ENCODE assay signal across 21 cellular contexts in the genomic region with DNA sequence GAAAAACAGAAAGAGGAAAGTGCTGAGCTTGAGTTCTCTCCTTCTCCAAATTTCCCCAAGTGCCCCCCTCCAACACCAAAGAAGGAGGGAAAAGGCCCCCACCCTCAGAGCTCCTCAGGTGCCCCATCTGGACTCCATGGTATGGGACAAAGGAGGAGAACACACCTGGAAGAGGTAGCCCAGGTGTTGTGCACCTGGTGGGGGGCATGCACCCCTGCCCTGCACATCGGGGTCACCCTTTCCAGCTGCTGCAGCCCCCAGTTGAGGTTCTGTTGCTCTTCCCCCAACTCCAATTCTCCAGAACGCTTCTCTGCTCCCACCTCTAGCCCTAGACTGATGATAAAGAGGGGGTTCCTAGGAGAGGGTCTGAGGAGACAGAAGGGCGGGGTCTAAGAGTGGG. TPM values are rescaled to one million over a fixed set of nuclear protein-coding genes. Genes with fewer than 3 reads are reported as not detected.
DNase-seq lines count a peak whose midpoint lies in the region; ATAC-seq and TF ChIP-seq lines count a peak whose summit lies in the region.
"Had no signal": no experiment of that assay in that cellular context is flagged by ENCODE, and none has a peak within 500 bp of the region (broad histone marks: within the 10 kb centered on the region; RNA-seq: fewer than 3 reads in every experiment).

No MANE protein-coding gene starts in this region.

- TF ChIP-seq EP300 in sigmoid colon (IDR thresholded peaks at IDR 0.05) = no peak

- no peak overlapping the region for H2AFZ ChIP-seq in hepatocyte
- H2AFZ ChIP-seq: parathyroid adenoma had no signal

- no peaks in the 10 kb centered on the region for H3K4me1 ChIP-seq in breast epithelium
- H3K4me1 ChIP-seq in hepatocyte (ENCODE audit: insufficient read depth) = peaks cover 48% of the 10 kb centered on the region
- H3K4me1 ChIP-seq in sigmoid colon = peaks cover 0 to 81% (median 76%) of the 10 kb centered on the region in 4 donors
- H3K4me1 ChIP-seq: parathyroid adenoma had no signal

- 96% methylated on average over 3 of the region's 3 CpGs for WGBS in hepatocyte (ENCODE audit: low lambda C conversion rate, missing lambda C conversion rate)
- WGBS in sigmoid colon, 2 donors = 71 to 81% methylated on average over 3 of the region's 3 CpGs

- peaks cover 10% of the 10 kb centered on the region for H3K4me1 Mint-ChIP-seq in MCF 10A (ENCODE audit: insufficient read depth, unreplicated experiment)
- peaks cover 20% of the 10 kb centered on the region for H3K4me1 Mint-ChIP-seq in stimulated activated memory B cell treated with anti-CD40 and anti-IgM and Interleukin-4, amounts not matched to agents 10 μg/mL and 1 μg/mL and 100 μg/mL, for 72 hours

- CTCF ChIA-PET in MCF 10A (lab: Yijun Ruan, JAX) = interaction anchor here (0.5 to 2.5 kb wide), 5 partner anchors 10 to 93 kb away, joined by 3 to 12 read pairs (median 3); no protein-coding TSS in a partner anchor

- POLR2A ChIA-PET in MCF 10A (lab: Yijun Ruan, JAX) = interaction anchor here (1.1 kb wide), 1 partner anchor 18 kb away, joined by 4 read pairs; no protein-coding TSS in a partner anchor

- TF ChIP-seq CTCF in breast epithelium (IDR thresholded peaks at IDR 0.05) = no peak
- no peak for TF ChIP-seq CTCF in MCF 10A (IDR thresholded peaks at IDR 0.05; ENCODE audit: unreplicated experiment)
- no peak for TF ChIP-seq CTCF in hepatocyte (IDR thresholded peaks at IDR 0.05; ENCODE audit: poor library complexity)
- no peak for TF ChIP-seq CTCF in sigmoid colon (IDR thresholded peaks at IDR 0.05)

- no peak for ATAC-seq in HG02678 (IDR thresholded peaks at IDR 0.05; ENCODE audit: unreplicated experiment)
- ATAC-seq in stimulated activated memory B cell treated with anti-CD40 and anti-IgM and Interleukin-4, amounts not matched to agents 10 μg/mL and 1 μg/mL and 100 μg/mL, for 72 hours = no peak
- no peak for ATAC-seq in GM21423 (IDR thresholded peaks at IDR 0.05; ENCODE audit: unreplicated experiment)
- ATAC-seq: activated naive CD8-positive, alpha-beta T cell treated with anti-CD3 and anti-CD28 coated beads, Interleukin-2, amount 50 U/mL, for 24 hours; gastrocnemius medialis; naive thymus-derived CD4-positive, alpha-beta T cell; Right ventricle myocardium inferior had no signal

- no peaks in the 10 kb centered on the region for H3K9me3 ChIP-seq in breast epithelium
- no peaks in the 10 kb centered on the region for H3K9me3 ChIP-seq in hepatocyte (ENCODE audit: low read depth)
- no peaks in the 10 kb centered on the region for H3K9me3 ChIP-seq in sigmoid colon
- H3K9me3 ChIP-seq: gastrocnemius medialis had no signal

- H4K20me1 ChIP-seq in hepatocyte (ENCODE audit: insufficient read depth, poor library complexity, severe bottlenecking) = no peaks in the 10 kb centered on the region

- H3K4me2 ChIP-seq in hepatocyte = peak overlapping the region; percentile 46

- H3K36me3 Mint-ChIP-seq in MCF 10A (ENCODE audit: insufficient read depth, unreplicated experiment) = no peaks in the 10 kb centered on the region
- no peaks in the 10 kb centered on the region for H3K36me3 Mint-ChIP-seq in stimulated activated memory B cell treated with anti-CD40 and anti-IgM and Interleukin-4, amounts not matched to agents 10 μg/mL and 1 μg/mL and 100 μg/mL, for 72 hours

- H3K79me2 ChIP-seq in hepatocyte = peaks cover 5% of the 10 kb centered on the region
- H3K79me2 ChIP-seq: parathyroid adenoma had no signal

- intact Hi-C loops in breast epithelium (cut with DNase I; ENCODE audit: low total_unique reads) = no loop called here
- intact Hi-C loops in MCF 10A (cut with micrococcal nuclease) = no loop called here
- intact Hi-C loops in sigmoid colon (cut with DNase I) = no loop called here

- BruUV-seq in MCF 10A (replicated peaks; lab: Mats Ljungman, UMichigan) = no TSS peak

- no peak for DNase-seq in breast epithelium (ENCODE audit: low spot score in 2 of 2)
- no peak for DNase-seq in MCF 10A (ENCODE audit: unreplicated experiment)
- DNase-seq in hepatocyte (ENCODE audit: low spot score) = no peak
- DNase-seq in sigmoid colon = no peak
- DNase-seq in GM19240 (ENCODE audit: insufficient read length, low spot score) = no peak
- DNase-seq: activated CD4-positive, alpha-beta T cell treated with anti-CD3 and anti-CD28 coated beads, Interleukin-2, amount 10 ng/mL, durations not matched to agents 7 days and 5 days; activated naive CD8-positive, alpha-beta T cell treated with anti-CD3 and anti-CD28 coated beads, Interleukin-2, amount 50 U/mL, for 24 hours; gastrocnemius medialis; naive thymus-derived CD4-positive, alpha-beta T cell; NCI-H146; small intestine; stimulated activated CD4-positive, alpha-beta T cell treated with anti-CD3 and anti-CD28 coated beads, Interleukin-4, amount 100 ng/mL, for 4 hours had no signal

- no peaks in the 10 kb centered on the region for H3K9me2 ChIP-seq in hepatocyte (replicated peaks; ENCODE audit: insufficient read depth)

- no peaks in the 10 kb centered on the region for H3K36me3 ChIP-seq in breast epithelium
- H3K36me3 ChIP-seq in hepatocyte (replicated peaks; ENCODE audit: insufficient read depth, low read depth) = no peaks in the 10 kb centered on the region
- peaks cover 0 to 2% (median 0%) of the 10 kb centered on the region in 4 donors for H3K36me3 ChIP-seq in sigmoid colon
- H3K36me3 ChIP-seq: gastrocnemius medialis had no signal

- H3K27ac Mint-ChIP-seq in MCF 10A (ENCODE audit: low read depth, unreplicated experiment) = no peak overlapping the region
- no peak overlapping the region for H3K27ac Mint-ChIP-seq in stimulated activated memory B cell treated with anti-CD40 and anti-IgM and Interleukin-4, amounts not matched to agents 10 μg/mL and 1 μg/mL and 100 μg/mL, for 72 hours
- H3K27ac Mint-ChIP-seq: activated CD4-positive, alpha-beta T cell treated with anti-CD3 and anti-CD28 coated beads, Interleukin-2, amount 10 ng/mL, durations not matched to agents 7 days and 5 days; activated naive CD8-positive, alpha-beta T cell treated with anti-CD3 and anti-CD28 coated beads, Interleukin-2, amount 50 U/mL, for 24 hours had no signal

- TF ChIP-seq POLR2A in breast epithelium (IDR thresholded peaks at IDR 0.05) = no peak
- TF ChIP-seq POLR2A in sigmoid colon (IDR thresholded peaks at IDR 0.05) = no peak

- H3K4me3 Mint-ChIP-seq in MCF 10A (ENCODE audit: unreplicated experiment) = no peak overlapping the region
- H3K4me3 Mint-ChIP-seq in stimulated activated memory B cell treated with anti-CD40 and anti-IgM and Interleukin-4, amounts not matched to agents 10 μg/mL and 1 μg/mL and 100 μg/mL, for 72 hours = no peak overlapping the region
- H3K4me3 Mint-ChIP-seq: activated CD4-positive, alpha-beta T cell treated with anti-CD3 and anti-CD28 coated beads, Interleukin-2, amount 10 ng/mL, durations not matched to agents 7 days and 5 days; activated naive CD8-positive, alpha-beta T cell treated with anti-CD3 and anti-CD28 coated beads, Interleukin-2, amount 50 U/mL, for 24 hours; naive thymus-derived CD4-positive, alpha-beta T cell had no signal

- H3K27me3 Mint-ChIP-seq in MCF 10A (ENCODE audit: insufficient read depth, unreplicated experiment) = peaks cover 16% of the 10 kb centered on the region
- H3K27me3 Mint-ChIP-seq in stimulated activated memory B cell treated with anti-CD40 and anti-IgM and Interleukin-4, amounts not matched to agents 10 μg/mL and 1 μg/mL and 100 μg/mL, for 72 hours = peaks cover 80% of the 10 kb centered on the region

- H3K4me3 ChIP-seq in breast epithelium = no peak overlapping the region
- no peak overlapping the region for H3K4me3 ChIP-seq in hepatocyte
- H3K4me3 ChIP-seq in sigmoid colon = no peak overlapping the region
- H3K4me3 ChIP-seq: gastrocnemius medialis, lung had no signal

- no peaks in the 10 kb centered on the region for H3K9me3 Mint-ChIP-seq in MCF 10A (ENCODE audit: unreplicated experiment)
- H3K9me3 Mint-ChIP-seq in stimulated activated memory B cell treated with anti-CD40 and anti-IgM and Interleukin-4, amounts not matched to agents 10 μg/mL and 1 μg/mL and 100 μg/mL, for 72 hours = no peaks in the 10 kb centered on the region
- H3K9me3 Mint-ChIP-seq: activated CD4-positive, alpha-beta T cell treated with anti-CD3 and anti-CD28 coated beads, Interleukin-2, amount 10 ng/mL, durations not matched to agents 7 days and 5 days; activated naive CD8-positive, alpha-beta T cell treated with anti-CD3 and anti-CD28 coated beads, Interleukin-2, amount 50 U/mL, for 24 hours had no signal

- H3K27me3 ChIP-seq in breast epithelium (peaks cover 0 to 14% of the 10 kb centered on the region in 2 donors), hepatocyte (peaks cover 4% of the 10 kb centered on the region), sigmoid colon (no peaks in the 10 kb centered on the region)

- H3K27ac ChIP-seq in breast epithelium = peak overlapping the region; percentile 52 to 93
- peak overlapping the region; percentile 88 for H3K27ac ChIP-seq in hepatocyte
- H3K27ac ChIP-seq in sigmoid colon = peak overlapping the region; percentile 59 to 99 (median 96)
- H3K27ac ChIP-seq: HL-60, parathyroid adenoma had no signal

RNA-seq across cellular contexts. Expression of a gene that starts 3.0 kb away (rescaled TPM):
- total RNA-seq in breast epithelium (10 to 100 TPM; 23.4 to 67.2 (median 44.5) TPM), MCF 10A (2022) (3.4 and 4.5 TPM in 2 replicates), hepatocyte (351 and 1,063 TPM in 2 replicates), sigmoid colon (100 to 1,000 TPM in 1 of 4 donors, 10 to 100 TPM in 3; 43.6 to 459 (median 71.4) TPM)
- polyA plus RNA-seq in hepatocyte (5,822 and 6,071 TPM in 2 replicates), sigmoid colon (10 to 100 TPM in 2 of 3 donors, 1 to 10 TPM in 1; 7.8 to 96.7 (median 10.2) TPM)
- polyA plus RNA-seq: naive thymus-derived CD4-positive, alpha-beta T cell had no signal

RNA-seq across cellular contexts. Expression of a gene that starts 38.6 kb away (rescaled TPM):
- total RNA-seq in breast epithelium (1 to 10 TPM in 1 of 3 donors, under 1 TPM in 2; 0.33 to 2.6 (median 0.73) TPM), MCF 10A (2022) (not detected in 2 replicates), hepatocyte (0.37 TPM in 1 of 2 replicates, not detected in the other), sigmoid colon (10 to 100 TPM; 27.3 to 80.1 (median 56.1) TPM)
- polyA plus RNA-seq in hepatocyte (0.83 and 2.2 TPM in 2 replicates), sigmoid colon (1 to 10 TPM; 2.5 to 7.2 (median 4.6) TPM)
- total RNA-seq: activated CD4-positive, alpha-beta T cell treated with anti-CD3 and anti-CD28 coated beads, Interleukin-2, amount 10 ng/mL, durations not matched to agents 7 days and 5 days; dermis microvascular lymphatic vessel endothelial cell had no signal
- polyA plus RNA-seq: keratinocyte; naive thymus-derived CD4-positive, alpha-beta T cell had no signal

RNA-seq across cellular contexts. Expression of a gene that starts 54.0 kb away (rescaled TPM):
- total RNA-seq in breast epithelium (10 to 100 TPM; 21.8 to 24.9 (median 22.7) TPM), MCF 10A (2022) (33.4 and 34.8 TPM in 2 replicates), hepatocyte (22.5 and 26.2 TPM in 2 replicates), sigmoid colon (10 to 100 TPM; 15.3 to 18.8 (median 16.8) TPM)
- polyA plus RNA-seq in hepatocyte (5.1 and 6.7 TPM in 2 replicates), sigmoid colon (10 to 100 TPM in 2 of 3 donors, 1 to 10 TPM in 1; 9.0 to 38.7 (median 10.9) TPM)

Comparison
In these comparisons a context has a peak if more than half of its experiments do, and no peak if none do; other contexts are left out.
1. RNA of a gene that starts 38.6 kb away (total RNA-seq): 27.3 to 80.1 TPM in sigmoid colon; 0.33 to 2.6 TPM in breast epithelium, 0.37 TPM in hepatocyte and not detected in MCF 10A; every median in the first group is over 4 times any median in the second.
2. Peak in every context shown above with its lines, with median percentiles within 50 percentile points of each other: H3K27ac ChIP-seq.